In the genomic region with DNA sequence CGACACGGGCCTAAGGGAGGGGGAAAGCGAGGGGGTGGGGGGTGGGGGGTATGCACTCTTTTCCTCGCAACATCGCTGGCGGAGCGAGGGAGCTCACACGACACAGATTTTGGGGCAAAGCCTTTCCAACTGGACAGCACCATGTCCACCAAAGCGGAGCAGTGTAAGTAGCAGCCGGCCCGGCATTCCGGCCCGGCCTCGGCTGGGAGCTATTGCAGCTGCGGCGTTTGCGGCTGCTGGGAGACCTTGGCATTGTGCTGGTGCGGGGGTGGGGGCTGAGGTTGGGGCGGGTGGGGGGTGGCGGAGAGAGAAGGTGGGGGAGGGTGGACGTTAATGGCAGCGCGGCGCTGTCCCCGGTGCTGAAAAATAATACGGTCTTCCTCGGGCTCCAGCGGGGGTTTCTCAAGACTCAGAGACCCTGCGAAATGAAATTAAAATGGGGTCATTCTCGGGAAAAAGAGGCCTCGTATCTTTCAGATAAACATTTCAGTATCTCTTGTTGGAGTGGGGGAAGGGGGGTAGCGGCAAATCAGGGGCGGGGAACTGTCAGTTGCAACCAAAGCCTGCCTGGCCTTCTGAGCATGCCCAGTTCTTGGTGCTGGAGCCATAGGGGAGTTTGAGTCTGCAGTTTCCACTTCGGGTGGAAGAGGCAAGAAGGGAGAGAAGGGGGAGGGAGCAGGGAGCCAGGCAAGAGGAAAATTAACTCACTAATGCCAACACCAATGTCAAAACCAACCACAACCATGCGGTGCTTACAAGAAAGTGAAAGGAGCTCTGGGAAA, we compare ENCODE assay signal across 10 cellular contexts. TPM values are rescaled to one million over a fixed set of nuclear protein-coding genes. Genes with fewer than 3 reads are reported as not detected.
DNase-seq lines count a peak whose midpoint lies in the region; ATAC-seq and TF ChIP-seq lines count a peak whose summit lies in the region.
"Had no signal": no experiment of that assay in that cellular context is flagged by ENCODE, and none has a peak within 500 bp of the region (broad histone marks: within the 10 kb centered on the region; RNA-seq: fewer than 3 reads in every experiment).

A gene (plus strand): TSS at position 51 of the 782 bp plus-strand sequence. CDS start 91 bp downstream, at position 142.

- TF ChIP-seq CTCF in 22Rv1 (IDR thresholded peaks at IDR 0.05), result no peak

- peaks cover 6% of the 10 kb centered on the region for H3K4me1 ChIP-seq in adipocyte (ENCODE audit: control insufficient read depth, insufficient read depth, low read length)
- no peaks in the 10 kb centered on the region for H3K4me1 ChIP-seq in iPS-18a (ENCODE audit: control insufficient read depth, low read depth, low read length)
- H3K4me1 ChIP-seq: Caco-2 had no signal

- no peaks in the 10 kb centered on the region for H3K36me3 ChIP-seq in adipocyte (ENCODE audit: control insufficient read depth, insufficient read depth, low read length, severe bottlenecking)
- no peaks in the 10 kb centered on the region for H3K36me3 ChIP-seq in iPS-18a (ENCODE audit: control insufficient read depth, low read depth, low read length)

- H3K9me3 ChIP-seq in adipocyte (ENCODE audit: control insufficient read depth, low read length), result peaks cover 9% of the 10 kb centered on the region
- no peaks in the 10 kb centered on the region for H3K9me3 ChIP-seq in iPS-18a (ENCODE audit: control insufficient read depth, low read depth, low read length)
- H3K9me3 ChIP-seq: Caco-2 had no signal

- DNase-seq in NCI-H128 (lab: John Stamatoyannopoulos, UW; ENCODE audit: unreplicated experiment) (peak; percentile 77), adipocyte (ENCODE audit: low read depth) (peak; percentile 25), LoVo (ENCODE audit: low spot score) (no peak), HT-29 (ENCODE audit: low spot score) (no peak), Kasumi-1 (lab: John Stamatoyannopoulos, UW) (no peak)

- peaks cover 8% of the 10 kb centered on the region for H3K27me3 ChIP-seq in adipocyte (replicated peaks; ENCODE audit: control insufficient read depth, insufficient read depth, low read length)
- peaks cover 18% of the 10 kb centered on the region for H3K27me3 ChIP-seq in iPS-18a (ENCODE audit: control insufficient read depth, insufficient read depth, low read length)

- H3K4me3 ChIP-seq in adipocyte (ENCODE audit: low read length) (peak within 1 kb of the TSS; percentile 76), iPS-18a (ENCODE audit: low read length) (peak within 1 kb of the TSS; percentile 77)

- H3K9ac ChIP-seq in adipocyte (ENCODE audit: low read length) (no peak within 1 kb of the TSS), iPS-18a (ENCODE audit: low read length) (peak within 1 kb of the TSS; percentile 58)

- H3K27ac ChIP-seq in 22Rv1 (peak within 1 kb of the TSS; percentile 75), iPS-18a (ENCODE audit: low read length) (no peak within 1 kb of the TSS)

- ATAC-seq in GM18517 (IDR thresholded peaks at IDR 0.05; ENCODE audit: unreplicated experiment), result no peak

RNA-seq across cellular contexts. Expression of the gene that starts here (rescaled TPM):
- not detected in 2 replicates for total RNA-seq in HT-29 (2014; rRNA removed; shearing (Covaris generic))
- total RNA-seq: M059J had no signal

Comparison
In these comparisons a context has a peak if more than half of its experiments do, and no peak if none do; other contexts are left out.
1. DNase-seq: peak in NCI-H128 (single experiment) and adipocyte (single experiment); none in LoVo (single experiment), HT-29 (single experiment) and Kasumi-1 (0 of 2).